In genomic region chr5:124659798-124660197, GRCh38 we compare ENCODE assay signal across 12 cellular contexts.
A peak's percentile ranks its signal among the peaks of the same experiment; 100 is the strongest.
DNase-seq lines count a peak whose midpoint lies in the region; ATAC-seq and TF ChIP-seq lines count a peak whose summit lies in the region.
"Had no signal": no experiment of that assay in that cellular context is flagged by ENCODE, and none has a peak within 500 bp of the region (broad histone marks: within the 10 kb centered on the region; RNA-seq: fewer than 3 reads in every experiment).

No MANE protein-coding gene starts in this region.

- CTCF ChIA-PET in HEK293 (lab: Yijun Ruan, JAX), result no interaction called here

- peak overlapping the region; percentile 95; the same call in 1 of the 2 replicates for H3K27ac ChIP-seq in HEK293 (ENCODE audit: extremely low read depth, low read depth, low read length)

- H3K27me3 Mint-ChIP-seq in endothelial cell (ENCODE audit: unreplicated experiment), result peaks cover 5% of the 10 kb centered on the region

- peak overlapping the region; percentile 7 for H3K27ac Mint-ChIP-seq in endothelial cell (ENCODE audit: unreplicated experiment)
- H3K27ac Mint-ChIP-seq: T-helper 1 cell treated with Interleukin-12 subunit alpha and Interleukin-12 subunit beta and Interleukin-4 antibody, amounts not matched to agents 30 μg/mL and 1 μg/mL, for 36 hours had no signal

- no peak overlapping the region for H3K4me3 ChIP-seq in HEK293 (ENCODE audit: low read depth, low read length)

- H3K4me3 Mint-ChIP-seq in endothelial cell (ENCODE audit: unreplicated experiment), result no peak overlapping the region
- H3K4me3 Mint-ChIP-seq: T-helper 1 cell treated with Interleukin-12 subunit alpha and Interleukin-12 subunit beta and Interleukin-4 antibody, amounts not matched to agents 30 μg/mL and 1 μg/mL, for 36 hours had no signal

- H3K9me3 ChIP-seq in HEK293 (ENCODE audit: control insufficient read depth, insufficient read depth, low read depth, low read length), result no peaks in the 10 kb centered on the region

- DNase-seq in NCI-H748 (lab: John Stamatoyannopoulos, UW; ENCODE audit: unreplicated experiment), result peak; percentile 90
- DNase-seq in endothelial cell (ENCODE audit: low spot score), result no peak
- peak; percentile 58 for DNase-seq in renal cortical epithelial cell (ENCODE audit: low read depth)
- DNase-seq in omental fat pad (ENCODE audit: low spot score), result no peak
- DNase-seq in KG1 (lab: John Stamatoyannopoulos, UW), result no peak
- DNase-seq: activated CD8-positive, alpha-beta memory T cell treated with anti-CD3 and anti-CD28 coated beads, Interleukin-2, amount 50 U/mL, for 4 hours; NCI-H2171 had no signal

- H3K4me1 Mint-ChIP-seq in endothelial cell (ENCODE audit: unreplicated experiment), result peaks cover 63% of the 10 kb centered on the region

- no peaks in the 10 kb centered on the region for H3K36me3 Mint-ChIP-seq in endothelial cell (ENCODE audit: low read depth, unreplicated experiment)

- no peaks in the 10 kb centered on the region for H3K9me3 Mint-ChIP-seq in endothelial cell (ENCODE audit: unreplicated experiment)
- H3K9me3 Mint-ChIP-seq: T-helper 1 cell treated with Interleukin-12 subunit alpha and Interleukin-12 subunit beta and Interleukin-4 antibody, amounts not matched to agents 30 μg/mL and 1 μg/mL, for 36 hours had no signal

- ATAC-seq in omental fat pad (ENCODE audit: low FRiP score), result no peak
- ATAC-seq in HG03571 (IDR thresholded peaks at IDR 0.05; ENCODE audit: unreplicated experiment), result no peak
- no peak for ATAC-seq in GM21723 (IDR thresholded peaks at IDR 0.05; ENCODE audit: unreplicated experiment)
- ATAC-seq: left lobe of liver had no signal

- TF ChIP-seq CTCF in HEK293 (tag by site-specific recombination; IDR thresholded peaks at IDR 0.05) (no peak), endothelial cell (IDR thresholded peaks at IDR 0.05; ENCODE audit: unreplicated experiment) (no peak), omental fat pad (IDR thresholded peaks at IDR 0.05) (no peak)

- POLR2A ChIA-PET in HEK293 (lab: Yijun Ruan, JAX), result interaction anchor here (3.1 kb wide), 1 partner anchor 31 kb away, joined by 17 read pairs; no protein-coding TSS in a partner anchor

- H3K36me3 ChIP-seq in HEK293 (ENCODE audit: control insufficient read depth in 2 of 2, insufficient read depth in 1 of 2, low read length in 2 of 2), result no peaks in the 10 kb centered on the region

- H3K4me1 ChIP-seq in HEK293 (ENCODE audit: control insufficient read depth, insufficient read depth, low read length), result peaks cover 62% of the 10 kb centered on the region

TF ChIP-seq in HEK293, 187 proteins besides CTCF, POLR2A, EP300 and RAD21 (continues in another document):
- TF ChIP-seq ZNF2 (tag by site-specific recombination; IDR thresholded peaks at IDR 0.05) (0 out of 2 replicates have a peak, but pooled peaks have one; percentile 27), SP7 (tag by site-specific recombination; IDR thresholded peaks at IDR 0.05) (peak; percentile 55; the same call in 1 of the 2 replicates), ZNF324 (tag by site-specific recombination; IDR thresholded peaks at IDR 0.05) (no peak), FEZF1 (tag by site-specific recombination; IDR thresholded peaks at IDR 0.05) (peak; percentile 72; the same call in 1 of the 2 replicates), MYNN (tag by site-specific recombination; IDR thresholded peaks at IDR 0.05; ENCODE audit: borderline replicate concordance) (no peak), YY1 (tag by site-specific recombination; IDR thresholded peaks at IDR 0.05) (no peak), ZNF114 (tag by site-specific recombination; IDR thresholded peaks at IDR 0.05) (no peak), ZNF175 (tag by site-specific recombination; IDR thresholded peaks at IDR 0.05) (no peak), ZNF621 (tag by site-specific recombination; IDR thresholded peaks at IDR 0.05) (no peak), ZNF433 (tag by site-specific recombination; IDR thresholded peaks at IDR 0.05; ENCODE audit: low read depth) (no peak), IKZF3 (tag by site-specific recombination; IDR thresholded peaks at IDR 0.05) (0 out of 2 replicates have a peak, but pooled peaks have one; percentile 4), ZIC2 (tag by site-specific recombination; IDR thresholded peaks at IDR 0.05) (no peak), AEBP2 (tag by site-specific recombination; IDR thresholded peaks at IDR 0.05; ENCODE audit: borderline replicate concordance) (no peak), SALL2 (tag by site-specific recombination; IDR thresholded peaks at IDR 0.05; ENCODE audit: borderline replicate concordance) (no peak)
- TF ChIP-seq, protein P1, sequence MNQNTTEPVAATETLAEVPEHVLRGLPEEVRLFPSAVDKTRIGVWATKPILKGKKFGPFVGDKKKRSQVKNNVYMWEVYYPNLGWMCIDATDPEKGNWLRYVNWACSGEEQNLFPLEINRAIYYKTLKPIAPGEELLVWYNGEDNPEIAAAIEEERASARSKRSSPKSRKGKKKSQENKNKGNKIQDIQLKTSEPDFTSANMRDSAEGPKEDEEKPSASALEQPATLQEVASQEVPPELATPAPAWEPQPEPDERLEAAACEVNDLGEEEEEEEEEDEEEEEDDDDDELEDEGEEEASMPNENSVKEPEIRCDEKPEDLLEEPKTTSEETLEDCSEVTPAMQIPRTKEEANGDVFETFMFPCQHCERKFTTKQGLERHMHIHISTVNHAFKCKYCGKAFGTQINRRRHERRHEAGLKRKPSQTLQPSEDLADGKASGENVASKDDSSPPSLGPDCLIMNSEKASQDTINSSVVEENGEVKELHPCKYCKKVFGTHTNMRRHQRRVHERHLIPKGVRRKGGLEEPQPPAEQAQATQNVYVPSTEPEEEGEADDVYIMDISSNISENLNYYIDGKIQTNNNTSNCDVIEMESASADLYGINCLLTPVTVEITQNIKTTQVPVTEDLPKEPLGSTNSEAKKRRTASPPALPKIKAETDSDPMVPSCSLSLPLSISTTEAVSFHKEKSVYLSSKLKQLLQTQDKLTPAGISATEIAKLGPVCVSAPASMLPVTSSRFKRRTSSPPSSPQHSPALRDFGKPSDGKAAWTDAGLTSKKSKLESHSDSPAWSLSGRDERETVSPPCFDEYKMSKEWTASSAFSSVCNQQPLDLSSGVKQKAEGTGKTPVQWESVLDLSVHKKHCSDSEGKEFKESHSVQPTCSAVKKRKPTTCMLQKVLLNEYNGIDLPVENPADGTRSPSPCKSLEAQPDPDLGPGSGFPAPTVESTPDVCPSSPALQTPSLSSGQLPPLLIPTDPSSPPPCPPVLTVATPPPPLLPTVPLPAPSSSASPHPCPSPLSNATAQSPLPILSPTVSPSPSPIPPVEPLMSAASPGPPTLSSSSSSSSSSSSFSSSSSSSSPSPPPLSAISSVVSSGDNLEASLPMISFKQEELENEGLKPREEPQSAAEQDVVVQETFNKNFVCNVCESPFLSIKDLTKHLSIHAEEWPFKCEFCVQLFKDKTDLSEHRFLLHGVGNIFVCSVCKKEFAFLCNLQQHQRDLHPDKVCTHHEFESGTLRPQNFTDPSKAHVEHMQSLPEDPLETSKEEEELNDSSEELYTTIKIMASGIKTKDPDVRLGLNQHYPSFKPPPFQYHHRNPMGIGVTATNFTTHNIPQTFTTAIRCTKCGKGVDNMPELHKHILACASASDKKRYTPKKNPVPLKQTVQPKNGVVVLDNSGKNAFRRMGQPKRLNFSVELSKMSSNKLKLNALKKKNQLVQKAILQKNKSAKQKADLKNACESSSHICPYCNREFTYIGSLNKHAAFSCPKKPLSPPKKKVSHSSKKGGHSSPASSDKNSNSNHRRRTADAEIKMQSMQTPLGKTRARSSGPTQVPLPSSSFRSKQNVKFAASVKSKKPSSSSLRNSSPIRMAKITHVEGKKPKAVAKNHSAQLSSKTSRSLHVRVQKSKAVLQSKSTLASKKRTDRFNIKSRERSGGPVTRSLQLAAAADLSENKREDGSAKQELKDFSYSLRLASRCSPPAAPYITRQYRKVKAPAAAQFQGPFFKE (tag by site-specific recombination; IDR thresholded peaks at IDR 0.05; ENCODE audit: borderline replicate concordance), result no peak
- TF ChIP-seq, protein P2, sequence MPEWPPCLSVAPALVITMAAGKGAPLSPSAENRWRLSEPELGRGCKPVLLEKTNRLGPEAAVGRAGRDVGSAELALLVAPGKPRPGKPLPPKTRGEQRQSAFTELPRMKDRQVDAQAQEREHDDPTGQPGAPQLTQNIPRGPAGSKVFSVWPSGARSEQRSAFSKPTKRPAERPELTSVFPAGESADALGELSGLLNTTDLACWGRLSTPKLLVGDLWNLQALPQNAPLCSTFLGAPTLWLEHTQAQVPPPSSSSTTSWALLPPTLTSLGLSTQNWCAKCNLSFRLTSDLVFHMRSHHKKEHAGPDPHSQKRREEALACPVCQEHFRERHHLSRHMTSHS (tag by site-specific recombination; IDR thresholded peaks at IDR 0.05), result no peak
- TF ChIP-seq, protein P3, sequence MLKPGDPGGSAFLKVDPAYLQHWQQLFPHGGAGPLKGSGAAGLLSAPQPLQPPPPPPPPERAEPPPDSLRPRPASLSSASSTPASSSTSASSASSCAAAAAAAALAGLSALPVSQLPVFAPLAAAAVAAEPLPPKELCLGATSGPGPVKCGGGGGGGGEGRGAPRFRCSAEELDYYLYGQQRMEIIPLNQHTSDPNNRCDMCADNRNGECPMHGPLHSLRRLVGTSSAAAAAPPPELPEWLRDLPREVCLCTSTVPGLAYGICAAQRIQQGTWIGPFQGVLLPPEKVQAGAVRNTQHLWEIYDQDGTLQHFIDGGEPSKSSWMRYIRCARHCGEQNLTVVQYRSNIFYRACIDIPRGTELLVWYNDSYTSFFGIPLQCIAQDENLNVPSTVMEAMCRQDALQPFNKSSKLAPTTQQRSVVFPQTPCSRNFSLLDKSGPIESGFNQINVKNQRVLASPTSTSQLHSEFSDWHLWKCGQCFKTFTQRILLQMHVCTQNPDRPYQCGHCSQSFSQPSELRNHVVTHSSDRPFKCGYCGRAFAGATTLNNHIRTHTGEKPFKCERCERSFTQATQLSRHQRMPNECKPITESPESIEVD (tag by site-specific recombination; IDR thresholded peaks at IDR 0.05), result peak; percentile 71; the same call in 1 of the 2 replicates

Comparison
In these comparisons a context has a peak if more than half of its experiments do, and no peak if none do; other contexts are left out.
1. DNase-seq: peak in NCI-H748 (single experiment) and renal cortical epithelial cell (single experiment); none in endothelial cell (single experiment), omental fat pad (single experiment) and KG1 (single experiment).